In genomic region chr15:58212909-58213526, GRCh38 we compare ENCODE assay signal across 8 cellular contexts.
DNase-seq lines count a peak whose midpoint lies in the region; ATAC-seq and TF ChIP-seq lines count a peak whose summit lies in the region.

No MANE protein-coding gene starts in this region.

- H3K4me2 ChIP-seq in osteoblast (ENCODE audit: insufficient read depth, low read length): no peak overlapping the region

- DNase-seq in SHP77 (lab: John Stamatoyannopoulos, UW) (peak; percentile 46), SHP77 treated with DMSO at 0.1 percent for 48 hours (lab: John Stamatoyannopoulos, UW) (no peak), NCI-H69 (lab: John Stamatoyannopoulos, UW) (peak; percentile 69), epidermal melanocyte (ENCODE audit: insufficient read length, low spot score) (peak; percentile 59), osteoblast (ENCODE audit: insufficient read length, low spot score, missing footprints) (peak; percentile 44), ecto neural progenitor cell (ENCODE audit: low spot score) (no peak), GM19240 (ENCODE audit: insufficient read length, low spot score) (no peak)

- peak; percentile 71 for TF ChIP-seq CTCF in osteoblast (IDR thresholded peaks at IDR 0.05; ENCODE audit: extremely low read depth, low read depth, low read length)

- no peaks in the 10 kb centered on the region for H3K27me3 ChIP-seq in osteoblast (ENCODE audit: insufficient read depth, low read length)

- H2AFZ ChIP-seq in osteoblast (ENCODE audit: low read length): no peak overlapping the region

- H3K79me2 ChIP-seq in osteoblast (ENCODE audit: insufficient read depth, low read length): no peaks in the 10 kb centered on the region

- no peaks in the 10 kb centered on the region for H4K20me1 ChIP-seq in osteoblast (ENCODE audit: insufficient read depth, low read length)

- no peak overlapping the region for H3K27ac ChIP-seq in osteoblast (ENCODE audit: low read depth, low read length)

- H3K9me3 ChIP-seq in osteoblast (ENCODE audit: low read depth, low read length): no peaks in the 10 kb centered on the region

- H3K4me3 ChIP-seq in osteoblast (ENCODE audit: insufficient read depth, low read length): no peak overlapping the region

- H3K36me3 ChIP-seq in osteoblast (ENCODE audit: insufficient read depth, low read length): no peaks in the 10 kb centered on the region

- peaks cover 30% of the 10 kb centered on the region for H3K4me1 ChIP-seq in osteoblast (ENCODE audit: insufficient read depth, low read length)

- ATAC-seq in HG03095 (IDR thresholded peaks at IDR 0.05; ENCODE audit: unreplicated experiment): no peak

Comparison
In these comparisons a context has a peak if more than half of its experiments do, and no peak if none do; other contexts are left out.
1. DNase-seq: peak in SHP77 (2 of 2), NCI-H69 (single experiment), epidermal melanocyte (single experiment) and osteoblast (single experiment); none in SHP77 treated with DMSO at 0.1 percent for 48 hours (single experiment), ecto neural progenitor cell (single experiment) and GM19240 (single experiment).